8 cellular contexts compared by ENCODE assay signal in the genomic region with DNA sequence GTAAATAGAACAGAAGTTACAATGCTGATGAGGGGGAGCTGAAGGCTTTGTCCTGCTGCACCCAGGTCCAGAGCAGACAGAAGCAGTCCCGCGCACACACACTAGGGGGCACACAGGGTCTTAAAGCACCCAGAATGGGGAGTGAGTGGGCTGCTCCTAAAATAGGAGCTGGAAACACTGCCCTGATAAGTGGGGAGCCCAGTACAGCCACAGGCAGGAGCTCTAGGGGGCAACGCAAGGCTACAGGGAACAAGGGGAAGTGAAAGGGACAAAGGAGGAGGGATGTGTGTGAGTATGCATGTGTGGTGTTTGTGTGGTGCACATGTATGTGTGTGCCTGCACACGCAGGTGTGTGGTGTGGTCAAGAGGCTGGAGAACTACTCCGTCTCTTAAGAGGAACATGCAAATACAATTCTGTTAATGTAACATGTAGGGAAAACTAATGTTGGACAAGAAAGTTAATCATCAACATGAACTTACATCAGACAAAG.
A peak's percentile ranks its signal among the peaks of the same experiment; 100 is the strongest.
DNase-seq lines count a peak whose midpoint lies in the region; ATAC-seq and TF ChIP-seq lines count a peak whose summit lies in the region.

No MANE protein-coding gene starts in this region.

- ATAC-seq in HG02840 (IDR thresholded peaks at IDR 0.05; ENCODE audit: low FRiP score, unreplicated experiment) (peak; percentile 72), natural killer cell (peak; percentile 40 to 67 (median 50)), GM21526 (IDR thresholded peaks at IDR 0.05; ENCODE audit: low FRiP score, unreplicated experiment) (no peak)

- H3K9me3 Mint-ChIP-seq in natural killer cell = no peaks in the 10 kb centered on the region

- no peaks in the 10 kb centered on the region for H3K36me3 Mint-ChIP-seq in natural killer cell

- DNase-seq in AG04450 (ENCODE audit: low read depth, low spot score) (no peak), cardiac fibroblast (ENCODE audit: low read depth in 2 of 2) (peak; percentile 55 to 71), natural killer cell (no peak), NCI-H187 (lab: John Stamatoyannopoulos, UW) (no peak)

- no peak overlapping the region for H2AFZ ChIP-seq in OCI-LY1 (ENCODE audit: low read length)

- H3K4me3 Mint-ChIP-seq in natural killer cell = no peak overlapping the region

- CTCF ChIA-PET in AG04450 (lab: Charles Lee) = interaction anchor here (0.6 to 3.3 kb wide), 30 partner anchors 9 to 843 kb away, joined by 3 to 30 read pairs (median 3); a partner anchor contains a TSS

- no peak overlapping the region for H3K4me2 ChIP-seq in OCI-LY1 (ENCODE audit: low read length)

- no peak overlapping the region for H3K9ac ChIP-seq in OCI-LY1 (ENCODE audit: low read length)

- no peaks in the 10 kb centered on the region for H3K9me2 ChIP-seq in OCI-LY1 (ENCODE audit: low read depth, low read length)

- H3K27me3 ChIP-seq in AG04450 (ENCODE audit: control insufficient read depth, insufficient read depth, low read length) (no peaks in the 10 kb centered on the region), OCI-LY1 (ENCODE audit: insufficient read depth, low read length) (no peaks in the 10 kb centered on the region)

- H3K79me2 ChIP-seq in OCI-LY1 (ENCODE audit: insufficient read depth, low read length) = no peaks in the 10 kb centered on the region

- no peaks in the 10 kb centered on the region for H3F3A ChIP-seq in OCI-LY1 (ENCODE audit: insufficient read depth, low read length)

- H3K27me3 Mint-ChIP-seq in natural killer cell (ENCODE audit: low read depth in 2 of 2) = peaks cover 11 to 26% of the 10 kb centered on the region in 2 donors

- no peaks in the 10 kb centered on the region for H3K4me1 ChIP-seq in OCI-LY1 (ENCODE audit: insufficient read depth, low read length, severe bottlenecking)

- no peaks in the 10 kb centered on the region for H3K9me3 ChIP-seq in AG04450 (ENCODE audit: control insufficient read depth, insufficient read depth, low read length)
- H3K9me3 ChIP-seq in OCI-LY1 (ENCODE audit: low read length) = no peaks in the 10 kb centered on the region

- intact Hi-C loops in natural killer cell (cut with micrococcal nuclease) = no loop called here

- H3K4me3 ChIP-seq in AG04450 (ENCODE audit: low read depth, low read length) = no peak overlapping the region
- H3K4me3 ChIP-seq in OCI-LY1 (ENCODE audit: low read depth, low read length, poor library complexity, severe bottlenecking) = no peak overlapping the region
- no peak overlapping the region for H3K4me3 ChIP-seq in cardiac fibroblast (replicated peaks in 1 of 2; ENCODE audit: low read depth in 2 of 2, low read length in 2 of 2)

- no peak overlapping the region for H3K27ac Mint-ChIP-seq in natural killer cell

- H3K4me1 Mint-ChIP-seq in natural killer cell = no peaks in the 10 kb centered on the region

- no peaks in the 10 kb centered on the region for H4K20me1 ChIP-seq in OCI-LY1 (ENCODE audit: insufficient read depth, low read length)

- H3K27ac ChIP-seq in AG04450 (ENCODE audit: low read depth, low read length) = no peak overlapping the region
- no peak overlapping the region for H3K27ac ChIP-seq in OCI-LY1 (ENCODE audit: low read depth, low read length, poor library complexity, severe bottlenecking)

- POLR2A ChIA-PET in AG04450 (lab: Yijun Ruan, JAX) = no interaction called here

- TF ChIP-seq CTCF in AG04450 (IDR thresholded peaks at IDR 0.05; ENCODE audit: low read depth, low read length) (peak; percentile 80), GM12873 (IDR thresholded peaks at IDR 0.05; ENCODE audit: insufficient read depth, low read depth, low read length, missing control alignments) (peak; percentile 84), OCI-LY1 (IDR thresholded peaks at IDR 0.05; ENCODE audit: low read length) (peak; percentile 82), cardiac fibroblast (IDR thresholded peaks at IDR 0.05; ENCODE audit: low read depth, low read length) (peak; percentile 76), natural killer cell (IDR thresholded peaks at IDR 0.05) (peak; percentile 52)

- no peaks in the 10 kb centered on the region for H3K36me3 ChIP-seq in OCI-LY1 (ENCODE audit: insufficient read depth, low read length)

Comparison
In these comparisons a context has a peak if more than half of its experiments do, and no peak if none do; other contexts are left out.
1. DNase-seq: peak in cardiac fibroblast (2 of 2); none in AG04450 (single experiment), natural killer cell (single experiment) and NCI-H187 (0 of 2).
2. Peak in every context shown above with its lines, with median percentiles within 50 percentile points of each other: CTCF ChIP-seq.